In genomic region chr2:112542123-112542973, GRCh38 we compare ENCODE assay signal across 8 cellular contexts. TPM values are rescaled to one million over a fixed set of nuclear protein-coding genes. Genes with fewer than 3 reads are reported as not detected.
A peak's percentile ranks its signal among the peaks of the same experiment; 100 is the strongest.
DNase-seq lines count a peak whose midpoint lies in the region; TF ChIP-seq lines count a peak whose summit lies in the region.

POLR1B (plus strand) TSS chr2:112542465; CDS start chr2:112542495, 30 bp downstream.

- H3K9me3 Mint-ChIP-seq in activated naive CD4-positive, alpha-beta T cell treated with anti-CD3 and anti-CD28 coated beads for 36 hours, result no peaks in the 10 kb centered on the region

- H3K27ac ChIP-seq in SJSA1 (peak within 1 kb of the TSS; percentile 67), suprapubic skin (peak within 1 kb of the TSS; percentile 85)

- no peaks in the 10 kb centered on the region for H3K27me3 Mint-ChIP-seq in activated naive CD4-positive, alpha-beta T cell treated with anti-CD3 and anti-CD28 coated beads for 36 hours (ENCODE audit: low read depth)

- H3K4me1 Mint-ChIP-seq in activated naive CD4-positive, alpha-beta T cell treated with anti-CD3 and anti-CD28 coated beads for 36 hours (ENCODE audit: low read depth), result peaks cover 19% of the 10 kb centered on the region

- H3K4me1 ChIP-seq in SJSA1 (replicated peaks) (peaks cover 8% of the 10 kb centered on the region), suprapubic skin (peaks cover 29% of the 10 kb centered on the region)

- H3K36me3 ChIP-seq in MG63, result peaks cover 24% of the 10 kb centered on the region
- peaks cover 13% of the 10 kb centered on the region for H3K36me3 ChIP-seq in SJSA1
- H3K36me3 ChIP-seq in suprapubic skin, result peaks cover 6% of the 10 kb centered on the region

- no peak within 1 kb of the TSS for H3K27ac Mint-ChIP-seq in activated naive CD4-positive, alpha-beta T cell treated with anti-CD3 and anti-CD28 coated beads for 36 hours

- TF ChIP-seq POLR2A in suprapubic skin (IDR thresholded peaks at IDR 0.05), result no peak

- no peak for TF ChIP-seq CTCF in suprapubic skin (IDR thresholded peaks at IDR 0.05)

- TF ChIP-seq EP300 in suprapubic skin (IDR thresholded peaks at IDR 0.05), result no peak

- H3K4me3 Mint-ChIP-seq in activated naive CD4-positive, alpha-beta T cell treated with anti-CD3 and anti-CD28 coated beads for 36 hours, result no peak within 1 kb of the TSS

- DNase-seq in GM04503 (ENCODE audit: low read depth), result peak; percentile 50
- peak; percentile 82 for DNase-seq in HCEC 1CT
- DNase-seq in MG63, result peak; percentile 88
- peak; percentile 83 to 92 for DNase-seq in SJSA1 (ENCODE audit: low read depth in 1 of 2, low spot score in 2 of 2)
- peak; percentile 82 for DNase-seq in activated naive CD4-positive, alpha-beta T cell treated with anti-CD3 and anti-CD28 coated beads for 36 hours
- peak; percentile 88 for DNase-seq in germinal center (ENCODE audit: low spot score)
- peak in 55 of 56 donors; percentile 56 to 97 (median 89) for DNase-seq in nucleus accumbens (lab: John Stamatoyannopoulos, UW)
- DNase-seq in suprapubic skin (ENCODE audit: low spot score in 2 of 2), result peak; percentile 81 to 89

- intact Hi-C loops in activated naive CD4-positive, alpha-beta T cell treated with anti-CD3 and anti-CD28 coated beads for 36 hours (cut with micrococcal nuclease), result loop anchor here (1.0 to 5.0 kb wide), 7 partner anchors 42 to 660 kb away; partner anchors contain the start of genes ANAPC1, CHCHD5, TMEM87B and ZC3H6

- CTCF ChIA-PET in activated naive CD4-positive, alpha-beta T cell treated with anti-CD3 and anti-CD28 coated beads for 36 hours (lab: Charles Lee), result interaction anchor here (0.6 kb wide), 1 partner anchor 718 kb away, joined by 3 read pairs; no protein-coding TSS in a partner anchor

- H3K9me3 ChIP-seq in MG63 (no peaks in the 10 kb centered on the region), SJSA1 (replicated peaks) (no peaks in the 10 kb centered on the region), suprapubic skin (no peaks in the 10 kb centered on the region)

- under 1% methylated on average over 64 of the region's 66 CpGs for WGBS in suprapubic skin

- H3K4me3 ChIP-seq in MG63 (peak within 1 kb of the TSS; percentile 81), SJSA1 (peak within 1 kb of the TSS; percentile 71), suprapubic skin (peak within 1 kb of the TSS; percentile 95)

- H3K27me3 ChIP-seq in MG63, result no peaks in the 10 kb centered on the region
- no peaks in the 10 kb centered on the region for H3K27me3 ChIP-seq in SJSA1 (replicated peaks)
- H3K27me3 ChIP-seq in suprapubic skin, result no peaks in the 10 kb centered on the region

- peaks cover 2% of the 10 kb centered on the region for H3K36me3 Mint-ChIP-seq in activated naive CD4-positive, alpha-beta T cell treated with anti-CD3 and anti-CD28 coated beads for 36 hours (ENCODE audit: low read depth)

RNA-seq across cellular contexts. Expression of gene POLR1B, which starts in this region (rescaled TPM):
- total RNA-seq in MG63 (2014; rRNA removed; shearing (Covaris generic); ENCODE audit: low replicate concordance), result 20.5 and 69.1 TPM in 2 replicates
- total RNA-seq in SJSA1 (2014; rRNA removed; shearing (Covaris generic)), result 8.0 and 15.1 TPM in 2 replicates
- total RNA-seq in activated naive CD4-positive, alpha-beta T cell treated with anti-CD3 and anti-CD28 coated beads for 36 hours, result 10 to 100 TPM; 34.5 to 36.1 TPM
- total RNA-seq in suprapubic skin, result 10 to 100 TPM; 21.9 to 27.9 (median 27.4) TPM

Comparison
In these comparisons a context has a peak if more than half of its experiments do, and no peak if none do; other contexts are left out.
1. Peak in every context shown above with its lines: DNase-seq, H3K4me3 ChIP-seq and H3K27ac ChIP-seq.